Comparison of ENCODE assay signal across 2 cellular contexts in genomic region chr1:156874142-156874541, GRCh38.
TF ChIP-seq lines count a peak whose summit lies in the region.

No MANE protein-coding gene starts in this region.

TF ChIP-seq in HEK293, 187 proteins besides CTCF, POLR2A, EP300 and RAD21:
- TF ChIP-seq ZNF341 (tag by site-specific recombination; IDR thresholded peaks at IDR 0.05; ENCODE audit: low read depth) (peak; percentile 71), ZNF660 (tag by site-specific recombination; IDR thresholded peaks at IDR 0.05) (no peak)
TF ChIP-seq in HEK293: peak in this region for 1.

TF ChIP-seq in H1, 55 proteins besides CTCF, POLR2A, EP300 and RAD21:
- TF ChIP-seq BACH1 (IDR thresholded peaks at IDR 0.05; ENCODE audit: low read length) (no peak), MAX (IDR thresholded peaks at IDR 0.05) (no peak), TBP (IDR thresholded peaks at IDR 0.05; ENCODE audit: low read depth, low read length) (no peak), ASH2L (IDR thresholded peaks at IDR 0.05; ENCODE audit: low read length) (no peak), SP4 (IDR thresholded peaks at IDR 0.05; ENCODE audit: low read length) (no peak), RNF2 (IDR thresholded peaks at IDR 0.05; ENCODE audit: borderline replicate concordance, low read depth, low read length, missing control alignments, poor library complexity, severe bottlenecking) (no peak), PHF8 (conservative IDR thresholded peaks at IDR 0.05; ENCODE audit: low read depth, low read length) (no peak), SIN3A (conservative IDR thresholded peaks at IDR 0.05 in 1 of 2, IDR thresholded peaks at IDR 0.05 in 1 of 2; ENCODE audit: low read depth in 1 of 2, low read length in 2 of 2) (no peak), SP1 (IDR thresholded peaks at IDR 0.05; ENCODE audit: low read depth, low read length) (no peak), SRF (IDR thresholded peaks at IDR 0.05; ENCODE audit: low read depth, low read length) (no peak), YY1 (IDR thresholded peaks at IDR 0.05; ENCODE audit: low read depth, low read length) (no peak), EZH2 (IDR thresholded peaks at IDR 0.05; ENCODE audit: low read depth, low read length, severe bottlenecking) (no peak), BCL11A (IDR thresholded peaks at IDR 0.05; ENCODE audit: low read depth in 2 of 2, low read length in 2 of 2) (no peak)
